Comparison of ENCODE assay signal across 23 cellular contexts in genomic region chr4:185693548-185694215, GRCh38.
DNase-seq lines count a peak whose midpoint lies in the region; ATAC-seq, FAIRE-seq and TF ChIP-seq lines count a peak whose summit lies in the region.
"Had no signal": no experiment of that assay in that cellular context is flagged by ENCODE, and none has a peak within 500 bp of the region (broad histone marks: within the 10 kb centered on the region; RNA-seq: fewer than 3 reads in every experiment).

No MANE protein-coding gene starts in this region.

- intact Hi-C loops in left ventricle myocardium inferior (cut with micrococcal nuclease) (no loop called here), Right ventricle myocardium superior (cut with DNase I) (no loop called here), HepG2 (cut with micrococcal nuclease; ENCODE audit: unreplicated experiment) (no loop called here), tibial artery (cut with DNase I; ENCODE audit: low total_unique reads) (no loop called here)

- TF ChIP-seq EP300 in HepG2 (IDR thresholded peaks at IDR 0.05; ENCODE audit: low read depth in 2 of 2, low read length in 2 of 2) (no peak), HepG2 (CRISPR knock-in tag; IDR thresholded peaks at IDR 0.05; ENCODE audit: borderline replicate concordance) (no peak)

- TF ChIP-seq POLR2A in HepG2 (IDR thresholded peaks at IDR 0.05; ENCODE audit: insufficient read depth in 1 of 2, low read depth in 2 of 2, low read length in 2 of 2) = no peak

- POLR2A ChIA-PET in HepG2 (lab: Yijun Ruan, JAX) = interaction anchor here (1.6 kb wide), 1 partner anchor 19 kb away, joined by 4 read pairs; no protein-coding TSS in a partner anchor

- no peak overlapping the region for H3K9ac ChIP-seq in HepG2 (ENCODE audit: insufficient read depth, low read depth, low read length)

- H3K79me2 ChIP-seq in HepG2 (ENCODE audit: insufficient read depth, low read length) = no peaks in the 10 kb centered on the region

- H3K27me3 ChIP-seq in left ventricle myocardium inferior (ENCODE audit: low read depth) (no peaks in the 10 kb centered on the region), HepG2 (ENCODE audit: control insufficient read depth in 1 of 2, insufficient read depth in 2 of 2, low read length in 2 of 2) (no peaks in the 10 kb centered on the region), tibial artery (no peaks in the 10 kb centered on the region)
- H3K27me3 ChIP-seq: dorsolateral prefrontal cortex, testis had no signal

- H3K36me3 ChIP-seq in left ventricle myocardium inferior = peaks cover 8% of the 10 kb centered on the region
- H3K36me3 ChIP-seq in HepG2 (replicated peaks in 1 of 2; ENCODE audit: control insufficient read depth in 1 of 2, insufficient read depth in 2 of 2, low read length in 2 of 2) = peaks cover 0 to 5% of the 10 kb centered on the region in 2 experiments; a peak in 1 of 5 replicates
- H3K36me3 ChIP-seq in tibial artery = no peaks in the 10 kb centered on the region

- no TSS peak for BruUV-seq in HepG2 (replicated peaks; lab: Mats Ljungman, UMichigan)

- H3K27ac ChIP-seq in left ventricle myocardium inferior (replicated peaks) = peak overlapping the region; percentile 77
- peak overlapping the region; percentile 12 for H3K27ac ChIP-seq in cingulate gyrus (ENCODE audit: low read depth, low read length)
- H3K27ac ChIP-seq in HepG2 (ENCODE audit: extremely low read length, insufficient read depth, low read length) = no peak overlapping the region
- peak overlapping the region; percentile 86 to 88 for H3K27ac ChIP-seq in tibial artery

- no peak overlapping the region for H2AFZ ChIP-seq in HepG2 (ENCODE audit: low read length)

- no peaks in the 10 kb centered on the region for H3K9me3 ChIP-seq in left ventricle myocardium inferior (replicated peaks)
- H3K9me3 ChIP-seq in HepG2 (ENCODE audit: low read length) = no peaks in the 10 kb centered on the region
- H3K9me3 ChIP-seq in tibial artery = no peaks in the 10 kb centered on the region
- H3K9me3 ChIP-seq: mucosa of descending colon, testis had no signal

- TF ChIP-seq RAD21 in HepG2 (CRISPR knock-in tag; IDR thresholded peaks at IDR 0.05) = no peak

- FAIRE-seq in HepG2 (lab: Jason Lieb, UNC) = no peak
- FAIRE-seq: GM18507 had no signal

- WGBS in HepG2 (ENCODE audit: low lambda C conversion rate) = 96% methylated on average over 12 of the region's 12 CpGs

- CTCF ChIA-PET in HepG2 (lab: Yijun Ruan, JAX; ENCODE audit: low intra/inter-chr PET ratio, low total read pairs) = no interaction called here

- in situ Hi-C loops in HepG2 (cut with HindIII; ENCODE audit: extremely low pct_ligation_motif_present, low pct_unique_long_range_greater_than_20kb) = no loop called here

- no peaks in the 10 kb centered on the region for H4K20me1 ChIP-seq in HepG2 (ENCODE audit: insufficient read depth, low read length)

- DNase-seq in left ventricle myocardium inferior (no peak), Right ventricle myocardium superior (no peak), HepG2 (ENCODE audit: low spot score) (no peak), tibial artery (no peak), AG20443 (ENCODE audit: low spot score) (no peak), NCI-H2029 (lab: John Stamatoyannopoulos, UW) (no peak)
- no peak for DNase-seq in activated CD4-positive, alpha-beta T cell treated with anti-CD3 and anti-CD28 coated beads, Interleukin-2, amount 50 U/mL, for 48 hours
- DNase-seq: ACHN; activated CD4-positive, alpha-beta T cell treated with anti-CD3 and anti-CD28 coated beads, Interleukin-2, amount 10 ng/mL, durations not matched to agents 7 days and 5 days; activated CD8-positive, alpha-beta memory T cell treated with anti-CD3 and anti-CD28 coated beads, Interleukin-2, amount 50 U/mL, for 48 hours; activated naive CD8-positive, alpha-beta T cell treated with anti-CD3 and anti-CD28 coated beads, Interleukin-2, amount 10 ng/mL, durations not matched to agents 7 days and 5 days; C1 segment of cervical spinal cord; dorsolateral prefrontal cortex; HFFc6; mucosa of descending colon; NCI-H1417; NCI-H524 treated with DMSO at 0.1 percent for 48 hours; SHP77; T-cell; testis had no signal

- H3K4me2 ChIP-seq in HepG2 (ENCODE audit: low read depth, low read length) = no peak overlapping the region

- no peak for TF ChIP-seq CTCF in left ventricle myocardium inferior (IDR thresholded peaks at IDR 0.05; ENCODE audit: borderline replicate concordance)
- no peak for TF ChIP-seq CTCF in HepG2 (CRISPR knock-in tag; IDR thresholded peaks at IDR 0.05)
- no peak for TF ChIP-seq CTCF in tibial artery (IDR thresholded peaks at IDR 0.05)

- peak overlapping the region; percentile 42 for H3K4me3 ChIP-seq in left ventricle myocardium inferior
- no peak overlapping the region for H3K4me3 ChIP-seq in HepG2 (replicated peaks in 1 of 3; ENCODE audit: insufficient read depth in 1 of 3, low read depth in 2 of 3, low read length in 3 of 3)
- peak overlapping the region in 1 of 2 donors; percentile 12 for H3K4me3 ChIP-seq in tibial artery
- H3K4me3 ChIP-seq: dorsolateral prefrontal cortex, mucosa of descending colon, testis had no signal

- H3K4me1 ChIP-seq in left ventricle myocardium inferior (peaks cover 89% of the 10 kb centered on the region), HepG2 (ENCODE audit: insufficient read depth, low read length) (peaks cover 6% of the 10 kb centered on the region; the same call in 1 of the 2 replicates), tibial artery (peaks cover 0 to 76% (median 12%) of the 10 kb centered on the region in 4 donors)
- H3K4me1 ChIP-seq: testis had no signal

- ATAC-seq in Right ventricle myocardium superior (ENCODE audit: poor library complexity) = no peak
- no peak for ATAC-seq in HepG2
- ATAC-seq: left lobe of liver, mucosa of descending colon, T-cell had no signal

TF ChIP-seq in HepG2, 621 proteins besides CTCF, POLR2A, EP300 and RAD21:
- peak; percentile 50; the same call in 1 of the 2 replicates for TF ChIP-seq MAFF (IDR thresholded peaks at IDR 0.05; ENCODE audit: low read depth, low read length)
- TF ChIP-seq PAF1 (CRISPR knock-in tag; IDR thresholded peaks at IDR 0.05) = no peak
- peak in 1 of 2 experiments; percentile 54; a peak in 2 of 4 replicates for TF ChIP-seq MAFK (conservative IDR thresholded peaks at IDR 0.05 in 1 of 2, IDR thresholded peaks at IDR 0.05 in 1 of 2; ENCODE audit: low read length in 2 of 2)
